ENCODE assay signal across 1 cellular context in genomic region chr15:45705510-45706473, GRCh38.
A peak's percentile ranks its signal among the peaks of the same experiment; 100 is the strongest.
TF ChIP-seq lines count a peak whose summit lies in the region.

No MANE protein-coding gene starts in this region.

TF ChIP-seq in GM12878, 131 proteins besides CTCF, POLR2A, EP300 and RAD21 (continued from another document and continues in another):
- TF ChIP-seq, protein P1, sequence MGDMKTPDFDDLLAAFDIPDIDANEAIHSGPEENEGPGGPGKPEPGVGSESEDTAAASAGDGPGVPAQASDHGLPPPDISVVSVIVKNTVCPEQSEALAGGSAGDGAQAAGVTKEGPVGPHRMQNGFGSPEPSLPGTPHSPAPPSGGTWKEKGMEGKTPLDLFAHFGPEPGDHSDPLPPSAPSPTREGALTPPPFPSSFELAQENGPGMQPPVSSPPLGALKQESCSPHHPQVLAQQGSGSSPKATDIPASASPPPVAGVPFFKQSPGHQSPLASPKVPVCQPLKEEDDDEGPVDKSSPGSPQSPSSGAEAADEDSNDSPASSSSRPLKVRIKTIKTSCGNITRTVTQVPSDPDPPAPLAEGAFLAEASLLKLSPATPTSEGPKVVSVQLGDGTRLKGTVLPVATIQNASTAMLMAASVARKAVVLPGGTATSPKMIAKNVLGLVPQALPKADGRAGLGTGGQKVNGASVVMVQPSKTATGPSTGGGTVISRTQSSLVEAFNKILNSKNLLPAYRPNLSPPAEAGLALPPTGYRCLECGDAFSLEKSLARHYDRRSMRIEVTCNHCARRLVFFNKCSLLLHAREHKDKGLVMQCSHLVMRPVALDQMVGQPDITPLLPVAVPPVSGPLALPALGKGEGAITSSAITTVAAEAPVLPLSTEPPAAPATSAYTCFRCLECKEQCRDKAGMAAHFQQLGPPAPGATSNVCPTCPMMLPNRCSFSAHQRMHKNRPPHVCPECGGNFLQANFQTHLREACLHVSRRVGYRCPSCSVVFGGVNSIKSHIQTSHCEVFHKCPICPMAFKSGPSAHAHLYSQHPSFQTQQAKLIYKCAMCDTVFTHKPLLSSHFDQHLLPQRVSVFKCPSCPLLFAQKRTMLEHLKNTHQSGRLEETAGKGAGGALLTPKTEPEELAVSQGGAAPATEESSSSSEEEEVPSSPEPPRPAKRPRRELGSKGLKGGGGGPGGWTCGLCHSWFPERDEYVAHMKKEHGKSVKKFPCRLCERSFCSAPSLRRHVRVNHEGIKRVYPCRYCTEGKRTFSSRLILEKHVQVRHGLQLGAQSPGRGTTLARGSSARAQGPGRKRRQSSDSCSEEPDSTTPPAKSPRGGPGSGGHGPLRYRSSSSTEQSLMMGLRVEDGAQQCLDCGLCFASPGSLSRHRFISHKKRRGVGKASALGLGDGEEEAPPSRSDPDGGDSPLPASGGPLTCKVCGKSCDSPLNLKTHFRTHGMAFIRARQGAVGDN (IDR thresholded peaks at IDR 0.05): no peak
- no peak for TF ChIP-seq ZNF217 (IDR thresholded peaks at IDR 0.05)
- TF ChIP-seq ZNF384 (IDR thresholded peaks at IDR 0.05; ENCODE audit: borderline replicate concordance, low read depth, low read length): no peak
- TF ChIP-seq, protein P2, sequence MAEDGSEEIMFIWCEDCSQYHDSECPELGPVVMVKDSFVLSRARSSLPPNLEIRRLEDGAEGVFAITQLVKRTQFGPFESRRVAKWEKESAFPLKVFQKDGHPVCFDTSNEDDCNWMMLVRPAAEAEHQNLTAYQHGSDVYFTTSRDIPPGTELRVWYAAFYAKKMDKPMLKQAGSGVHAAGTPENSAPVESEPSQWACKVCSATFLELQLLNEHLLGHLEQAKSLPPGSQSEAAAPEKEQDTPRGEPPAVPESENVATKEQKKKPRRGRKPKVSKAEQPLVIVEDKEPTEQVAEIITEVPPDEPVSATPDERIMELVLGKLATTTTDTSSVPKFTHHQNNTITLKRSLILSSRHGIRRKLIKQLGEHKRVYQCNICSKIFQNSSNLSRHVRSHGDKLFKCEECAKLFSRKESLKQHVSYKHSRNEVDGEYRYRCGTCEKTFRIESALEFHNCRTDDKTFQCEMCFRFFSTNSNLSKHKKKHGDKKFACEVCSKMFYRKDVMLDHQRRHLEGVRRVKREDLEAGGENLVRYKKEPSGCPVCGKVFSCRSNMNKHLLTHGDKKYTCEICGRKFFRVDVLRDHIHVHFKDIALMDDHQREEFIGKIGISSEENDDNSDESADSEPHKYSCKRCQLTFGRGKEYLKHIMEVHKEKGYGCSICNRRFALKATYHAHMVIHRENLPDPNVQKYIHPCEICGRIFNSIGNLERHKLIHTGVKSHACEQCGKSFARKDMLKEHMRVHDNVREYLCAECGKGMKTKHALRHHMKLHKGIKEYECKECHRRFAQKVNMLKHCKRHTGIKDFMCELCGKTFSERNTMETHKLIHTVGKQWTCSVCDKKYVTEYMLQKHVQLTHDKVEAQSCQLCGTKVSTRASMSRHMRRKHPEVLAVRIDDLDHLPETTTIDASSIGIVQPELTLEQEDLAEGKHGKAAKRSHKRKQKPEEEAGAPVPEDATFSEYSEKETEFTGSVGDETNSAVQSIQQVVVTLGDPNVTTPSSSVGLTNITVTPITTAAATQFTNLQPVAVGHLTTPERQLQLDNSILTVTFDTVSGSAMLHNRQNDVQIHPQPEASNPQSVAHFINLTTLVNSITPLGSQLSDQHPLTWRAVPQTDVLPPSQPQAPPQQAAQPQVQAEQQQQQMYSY (CRISPR knock-in tag; IDR thresholded peaks at IDR 0.05): no peak
- TF ChIP-seq CHD2 (IDR thresholded peaks at IDR 0.05; ENCODE audit: borderline replicate concordance, low read depth, low read length): no peak
- no peak for TF ChIP-seq SRF (IDR thresholded peaks at IDR 0.05; ENCODE audit: low read depth in 2 of 2, low read length in 2 of 2)
- no peak for TF ChIP-seq FOS (IDR thresholded peaks at IDR 0.05; ENCODE audit: borderline replicate concordance, extremely low read depth, insufficient read length)
- no peak for TF ChIP-seq E4F1 (IDR thresholded peaks at IDR 0.05; ENCODE audit: borderline replicate concordance, partially characterized antibody)
- TF ChIP-seq, protein P3, sequence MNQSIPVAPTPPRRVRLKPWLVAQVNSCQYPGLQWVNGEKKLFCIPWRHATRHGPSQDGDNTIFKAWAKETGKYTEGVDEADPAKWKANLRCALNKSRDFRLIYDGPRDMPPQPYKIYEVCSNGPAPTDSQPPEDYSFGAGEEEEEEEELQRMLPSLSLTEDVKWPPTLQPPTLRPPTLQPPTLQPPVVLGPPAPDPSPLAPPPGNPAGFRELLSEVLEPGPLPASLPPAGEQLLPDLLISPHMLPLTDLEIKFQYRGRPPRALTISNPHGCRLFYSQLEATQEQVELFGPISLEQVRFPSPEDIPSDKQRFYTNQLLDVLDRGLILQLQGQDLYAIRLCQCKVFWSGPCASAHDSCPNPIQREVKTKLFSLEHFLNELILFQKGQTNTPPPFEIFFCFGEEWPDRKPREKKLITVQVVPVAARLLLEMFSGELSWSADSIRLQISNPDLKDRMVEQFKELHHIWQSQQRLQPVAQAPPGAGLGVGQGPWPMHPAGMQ (IDR thresholded peaks at IDR 0.05; ENCODE audit: borderline replicate concordance): no peak
- no peak for TF ChIP-seq YBX1 (IDR thresholded peaks at IDR 0.05)
- TF ChIP-seq NR2C1 (IDR thresholded peaks at IDR 0.05): no peak
- no peak for TF ChIP-seq ZNF24 (IDR thresholded peaks at IDR 0.05)
- TF ChIP-seq, protein P4, sequence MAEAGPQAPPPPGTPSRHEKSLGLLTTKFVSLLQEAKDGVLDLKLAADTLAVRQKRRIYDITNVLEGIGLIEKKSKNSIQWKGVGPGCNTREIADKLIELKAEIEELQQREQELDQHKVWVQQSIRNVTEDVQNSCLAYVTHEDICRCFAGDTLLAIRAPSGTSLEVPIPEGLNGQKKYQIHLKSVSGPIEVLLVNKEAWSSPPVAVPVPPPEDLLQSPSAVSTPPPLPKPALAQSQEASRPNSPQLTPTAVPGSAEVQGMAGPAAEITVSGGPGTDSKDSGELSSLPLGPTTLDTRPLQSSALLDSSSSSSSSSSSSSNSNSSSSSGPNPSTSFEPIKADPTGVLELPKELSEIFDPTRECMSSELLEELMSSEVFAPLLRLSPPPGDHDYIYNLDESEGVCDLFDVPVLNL (IDR thresholded peaks at IDR 0.05; ENCODE audit: low read depth, low read length): no peak
- TF ChIP-seq GATAD2B (conservative IDR thresholded peaks at IDR 0.05; ENCODE audit: low read depth): no peak
- TF ChIP-seq MEF2B (IDR thresholded peaks at IDR 0.05; ENCODE audit: partially characterized antibody, poor library complexity, severe bottlenecking): no peak
- TF ChIP-seq NFIC (IDR thresholded peaks at IDR 0.05; ENCODE audit: low read depth, low read length): no peak
- peak; percentile 39 for TF ChIP-seq KLF5 (IDR thresholded peaks at IDR 0.05; ENCODE audit: partially characterized antibody)
- TF ChIP-seq HDGF (IDR thresholded peaks at IDR 0.05): no peak
- no peak for TF ChIP-seq BMI1 (IDR thresholded peaks at IDR 0.05; ENCODE audit: borderline replicate concordance)
- TF ChIP-seq, protein P5, sequence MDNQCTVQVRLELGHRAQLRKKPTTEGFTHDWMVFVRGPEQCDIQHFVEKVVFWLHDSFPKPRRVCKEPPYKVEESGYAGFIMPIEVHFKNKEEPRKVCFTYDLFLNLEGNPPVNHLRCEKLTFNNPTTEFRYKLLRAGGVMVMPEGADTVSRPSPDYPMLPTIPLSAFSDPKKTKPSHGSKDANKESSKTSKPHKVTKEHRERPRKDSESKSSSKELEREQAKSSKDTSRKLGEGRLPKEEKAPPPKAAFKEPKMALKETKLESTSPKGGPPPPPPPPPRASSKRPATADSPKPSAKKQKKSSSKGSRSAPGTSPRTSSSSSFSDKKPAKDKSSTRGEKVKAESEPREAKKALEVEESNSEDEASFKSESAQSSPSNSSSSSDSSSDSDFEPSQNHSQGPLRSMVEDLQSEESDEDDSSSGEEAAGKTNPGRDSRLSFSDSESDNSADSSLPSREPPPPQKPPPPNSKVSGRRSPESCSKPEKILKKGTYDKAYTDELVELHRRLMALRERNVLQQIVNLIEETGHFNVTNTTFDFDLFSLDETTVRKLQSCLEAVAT (IDR thresholded peaks at IDR 0.05): 0 out of 2 replicates have a peak, but pooled peaks have one; percentile 15
- no peak for TF ChIP-seq IRF4 (IDR thresholded peaks at IDR 0.05; ENCODE audit: low read depth, low read length)
- TF ChIP-seq SMARCA5 (IDR thresholded peaks at IDR 0.05): peak; percentile 67; the same call in 1 of the 2 replicates
- no peak for TF ChIP-seq PML (IDR thresholded peaks at IDR 0.05; ENCODE audit: low read length)
- no peak for TF ChIP-seq RBBP5 (conservative IDR thresholded peaks at IDR 0.05)
- TF ChIP-seq HCFC1 (IDR thresholded peaks at IDR 0.05; ENCODE audit: low read length): no peak
- TF ChIP-seq FOXK2 (IDR thresholded peaks at IDR 0.05): peak; percentile 84
- TF ChIP-seq, protein P6, sequence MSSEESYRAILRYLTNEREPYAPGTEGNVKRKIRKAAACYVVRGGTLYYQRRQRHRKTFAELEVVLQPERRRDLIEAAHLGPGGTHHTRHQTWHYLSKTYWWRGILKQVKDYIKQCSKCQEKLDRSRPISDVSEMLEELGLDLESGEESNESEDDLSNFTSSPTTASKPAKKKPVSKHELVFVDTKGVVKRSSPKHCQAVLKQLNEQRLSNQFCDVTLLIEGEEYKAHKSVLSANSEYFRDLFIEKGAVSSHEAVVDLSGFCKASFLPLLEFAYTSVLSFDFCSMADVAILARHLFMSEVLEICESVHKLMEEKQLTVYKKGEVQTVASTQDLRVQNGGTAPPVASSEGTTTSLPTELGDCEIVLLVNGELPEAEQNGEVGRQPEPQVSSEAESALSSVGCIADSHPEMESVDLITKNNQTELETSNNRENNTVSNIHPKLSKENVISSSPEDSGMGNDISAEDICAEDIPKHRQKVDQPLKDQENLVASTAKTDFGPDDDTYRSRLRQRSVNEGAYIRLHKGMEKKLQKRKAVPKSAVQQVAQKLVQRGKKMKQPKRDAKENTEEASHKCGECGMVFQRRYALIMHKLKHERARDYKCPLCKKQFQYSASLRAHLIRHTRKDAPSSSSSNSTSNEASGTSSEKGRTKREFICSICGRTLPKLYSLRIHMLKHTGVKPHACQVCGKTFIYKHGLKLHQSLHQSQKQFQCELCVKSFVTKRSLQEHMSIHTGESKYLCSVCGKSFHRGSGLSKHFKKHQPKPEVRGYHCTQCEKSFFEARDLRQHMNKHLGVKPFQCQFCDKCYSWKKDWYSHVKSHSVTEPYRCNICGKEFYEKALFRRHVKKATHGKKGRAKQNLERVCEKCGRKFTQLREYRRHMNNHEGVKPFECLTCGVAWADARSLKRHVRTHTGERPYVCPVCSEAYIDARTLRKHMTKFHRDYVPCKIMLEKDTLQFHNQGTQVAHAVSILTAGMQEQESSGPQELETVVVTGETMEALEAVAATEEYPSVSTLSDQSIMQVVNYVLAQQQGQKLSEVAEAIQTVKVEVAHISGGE (CRISPR knock-in tag; IDR thresholded peaks at IDR 0.05): no peak
- TF ChIP-seq, protein P7, sequence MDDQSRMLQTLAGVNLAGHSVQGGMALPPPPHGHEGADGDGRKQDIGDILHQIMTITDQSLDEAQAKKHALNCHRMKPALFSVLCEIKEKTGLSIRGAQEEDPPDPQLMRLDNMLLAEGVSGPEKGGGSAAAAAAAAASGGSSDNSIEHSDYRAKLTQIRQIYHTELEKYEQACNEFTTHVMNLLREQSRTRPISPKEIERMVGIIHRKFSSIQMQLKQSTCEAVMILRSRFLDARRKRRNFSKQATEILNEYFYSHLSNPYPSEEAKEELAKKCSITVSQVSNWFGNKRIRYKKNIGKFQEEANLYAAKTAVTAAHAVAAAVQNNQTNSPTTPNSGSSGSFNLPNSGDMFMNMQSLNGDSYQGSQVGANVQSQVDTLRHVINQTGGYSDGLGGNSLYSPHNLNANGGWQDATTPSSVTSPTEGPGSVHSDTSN (IDR thresholded peaks at IDR 0.05; ENCODE audit: insufficient replicate concordance, low read depth, low read length): no peak
- no peak for TF ChIP-seq TARDBP (IDR thresholded peaks at IDR 0.05; ENCODE audit: borderline replicate concordance)
- no peak for TF ChIP-seq IRF3 (IDR thresholded peaks at IDR 0.05)
- no peak for TF ChIP-seq NFYA (IDR thresholded peaks at IDR 0.05; ENCODE audit: borderline replicate concordance, low read depth, low read length)
- TF ChIP-seq IKZF2 (IDR thresholded peaks at IDR 0.05): peak; percentile 51 to 57; a peak in 3 of 4 replicates
- TF ChIP-seq ZNF622 (IDR thresholded peaks at IDR 0.05): no peak
- TF ChIP-seq ASH2L (IDR thresholded peaks at IDR 0.05; ENCODE audit: borderline replicate concordance, low read depth): no peak
- peak; percentile 56; the same call in 1 of the 2 replicates for TF ChIP-seq ZNF207 (IDR thresholded peaks at IDR 0.05; ENCODE audit: borderline replicate concordance)
- TF ChIP-seq SIX5 (IDR thresholded peaks at IDR 0.05; ENCODE audit: low read depth, low read length, severe bottlenecking): no peak
- TF ChIP-seq SREBF1 (IDR thresholded peaks at IDR 0.05; ENCODE audit: low read length): no peak
- TF ChIP-seq, protein P8, sequence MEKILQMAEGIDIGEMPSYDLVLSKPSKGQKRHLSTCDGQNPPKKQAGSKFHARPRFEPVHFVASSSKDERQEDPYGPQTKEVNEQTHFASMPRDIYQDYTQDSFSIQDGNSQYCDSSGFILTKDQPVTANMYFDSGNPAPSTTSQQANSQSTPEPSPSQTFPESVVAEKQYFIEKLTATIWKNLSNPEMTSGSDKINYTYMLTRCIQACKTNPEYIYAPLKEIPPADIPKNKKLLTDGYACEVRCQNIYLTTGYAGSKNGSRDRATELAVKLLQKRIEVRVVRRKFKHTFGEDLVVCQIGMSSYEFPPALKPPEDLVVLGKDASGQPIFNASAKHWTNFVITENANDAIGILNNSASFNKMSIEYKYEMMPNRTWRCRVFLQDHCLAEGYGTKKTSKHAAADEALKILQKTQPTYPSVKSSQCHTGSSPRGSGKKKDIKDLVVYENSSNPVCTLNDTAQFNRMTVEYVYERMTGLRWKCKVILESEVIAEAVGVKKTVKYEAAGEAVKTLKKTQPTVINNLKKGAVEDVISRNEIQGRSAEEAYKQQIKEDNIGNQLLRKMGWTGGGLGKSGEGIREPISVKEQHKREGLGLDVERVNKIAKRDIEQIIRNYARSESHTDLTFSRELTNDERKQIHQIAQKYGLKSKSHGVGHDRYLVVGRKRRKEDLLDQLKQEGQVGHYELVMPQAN (conservative IDR thresholded peaks at IDR 0.05): no peak
